In the genomic region with DNA sequence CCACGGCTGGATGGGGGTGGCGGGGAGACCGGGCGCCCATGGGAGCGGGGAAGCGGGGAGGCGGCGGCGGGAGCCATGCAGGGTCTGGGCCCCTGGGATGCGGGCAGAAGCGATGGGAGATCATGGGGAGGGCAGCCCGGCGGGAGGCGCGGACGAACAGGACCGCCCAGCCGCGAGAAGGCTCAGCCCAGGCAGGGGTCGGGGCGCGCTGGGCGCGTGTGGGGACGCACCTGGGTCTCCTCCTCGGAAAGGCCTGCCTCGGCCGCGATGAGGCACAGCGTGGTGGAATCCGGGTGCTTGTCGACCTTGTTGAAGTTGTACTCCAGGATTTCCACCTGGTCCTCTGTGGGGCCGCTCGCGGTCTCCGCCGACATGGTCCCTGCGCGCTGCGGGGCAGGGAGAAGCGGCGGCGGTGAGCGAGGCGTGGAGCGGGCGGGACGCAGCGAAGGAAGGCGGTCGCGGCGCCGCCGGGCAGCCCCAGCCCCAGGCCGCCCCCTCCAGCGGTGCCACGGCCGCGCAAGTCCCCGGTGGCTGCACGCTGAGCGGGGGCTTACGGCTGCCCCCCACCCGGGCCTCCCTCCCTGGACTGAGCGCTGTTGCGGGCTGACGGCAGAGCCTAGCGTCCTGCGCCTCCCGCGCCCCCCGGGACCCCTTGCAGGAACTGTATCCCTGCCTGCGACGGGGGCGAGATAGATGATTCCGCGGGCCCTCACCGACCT, we compare ENCODE assay signal across 8 cellular contexts. TPM values are rescaled to one million over a fixed set of nuclear protein-coding genes. Genes with fewer than 3 reads are reported as not detected.
DNase-seq lines count a peak whose midpoint lies in the region; ATAC-seq and TF ChIP-seq lines count a peak whose summit lies in the region.

No MANE protein-coding gene starts in this region.

- H3K9ac ChIP-seq in SU-DHL-6 (ENCODE audit: low read length) (peak overlapping the region; percentile 41), colonic mucosa (ENCODE audit: low read depth in 2 of 2, low read length in 2 of 2) (peak overlapping the region in 1 of 2 donors; percentile 18)

- H3K4me2 ChIP-seq in SU-DHL-6 (ENCODE audit: low read depth, low read length, poor library complexity, severe bottlenecking) = peak overlapping the region; percentile 53

- no peaks in the 10 kb centered on the region for H3K36me3 ChIP-seq in SU-DHL-6 (ENCODE audit: low read length)
- H3K36me3 ChIP-seq in colonic mucosa = no peaks in the 10 kb centered on the region
- peaks cover 6% of the 10 kb centered on the region for H3K36me3 ChIP-seq in lower lobe of right lung

- no peaks in the 10 kb centered on the region for H3K79me2 ChIP-seq in SU-DHL-6 (ENCODE audit: insufficient read depth, low read length)

- intact Hi-C loops in colonic mucosa (cut with DNase I) = no loop called here
- intact Hi-C loops in lower lobe of right lung (cut with DNase I) = no loop called here

- peaks cover 30% of the 10 kb centered on the region for H3K36me3 Mint-ChIP-seq in stimulated activated naive CD8-positive, alpha-beta T cell treated with anti-CD3 and anti-CD28 coated beads, Interleukin-15, Interleukin-2, amounts not matched to agents 100 ng/mL and 50 ng/mL, for 24 hours (ENCODE audit: low read depth)

- no peaks in the 10 kb centered on the region for H3F3A ChIP-seq in SU-DHL-6 (ENCODE audit: insufficient read depth)

- DNase-seq in GM10266 (ENCODE audit: extremely low spot score) = peak; percentile 54
- no peak for DNase-seq in colonic mucosa
- DNase-seq in lower lobe of right lung = no peak
- DNase-seq in NCI-H2081 treated with DMSO at 0.1 percent for 48 hours (lab: John Stamatoyannopoulos, UW) = no peak
- no peak for DNase-seq in GF-D8 (lab: John Stamatoyannopoulos, UW)
- no peak for DNase-seq in NCI-H2029 treated with DMSO at 0.1 percent for 48 hours (lab: John Stamatoyannopoulos, UW)

- peaks cover 68% of the 10 kb centered on the region for H3K4me1 Mint-ChIP-seq in stimulated activated naive CD8-positive, alpha-beta T cell treated with anti-CD3 and anti-CD28 coated beads, Interleukin-15, Interleukin-2, amounts not matched to agents 100 ng/mL and 50 ng/mL, for 24 hours (ENCODE audit: low read depth)

- peak overlapping the region; percentile 45 for H3K4me3 ChIP-seq in SU-DHL-6 (ENCODE audit: insufficient read depth, low read length, poor library complexity, severe bottlenecking)
- H3K4me3 ChIP-seq in colonic mucosa = peak overlapping the region; percentile 45
- H3K4me3 ChIP-seq in lower lobe of right lung = peak overlapping the region; percentile 56

- H3K27ac ChIP-seq in SU-DHL-6 (ENCODE audit: low read depth, low read length) (no peak overlapping the region), colonic mucosa (peak overlapping the region; percentile 50), lower lobe of right lung (peak overlapping the region; percentile 67)

- no peaks in the 10 kb centered on the region for H3K9me3 ChIP-seq in SU-DHL-6 (ENCODE audit: insufficient read depth, low read length)
- no peaks in the 10 kb centered on the region for H3K9me3 ChIP-seq in colonic mucosa
- no peaks in the 10 kb centered on the region for H3K9me3 ChIP-seq in lower lobe of right lung

- H3K27me3 Mint-ChIP-seq in stimulated activated naive CD8-positive, alpha-beta T cell treated with anti-CD3 and anti-CD28 coated beads, Interleukin-15, Interleukin-2, amounts not matched to agents 100 ng/mL and 50 ng/mL, for 24 hours = peaks cover 16% of the 10 kb centered on the region

- peaks cover 5% of the 10 kb centered on the region for H3K4me1 ChIP-seq in colonic mucosa
- peaks cover 31% of the 10 kb centered on the region for H3K4me1 ChIP-seq in lower lobe of right lung

- no peak for TF ChIP-seq CTCF in GM10266 (IDR thresholded peaks at IDR 0.05; ENCODE audit: control insufficient read depth, insufficient read depth, low read depth, missing control alignments)
- no peak for TF ChIP-seq CTCF in SU-DHL-6 (IDR thresholded peaks at IDR 0.05; ENCODE audit: insufficient read depth, low read length, poor library complexity, severe bottlenecking)
- no peak for TF ChIP-seq CTCF in colonic mucosa (IDR thresholded peaks at IDR 0.05)
- TF ChIP-seq CTCF in lower lobe of right lung (IDR thresholded peaks at IDR 0.05) = no peak

- H2AFZ ChIP-seq in SU-DHL-6 (ENCODE audit: low read depth, low read length, severe bottlenecking) = peak overlapping the region; percentile 74

- no peaks in the 10 kb centered on the region for H3K27me3 ChIP-seq in SU-DHL-6 (ENCODE audit: low read length)
- H3K27me3 ChIP-seq in colonic mucosa = peaks cover 36% of the 10 kb centered on the region
- H3K27me3 ChIP-seq in lower lobe of right lung (ENCODE audit: low read depth) = peaks cover 29% of the 10 kb centered on the region

- H3K9me2 ChIP-seq in SU-DHL-6 (replicated peaks; ENCODE audit: insufficient read depth, low read length) = no peaks in the 10 kb centered on the region

- no peaks in the 10 kb centered on the region for H3K9me3 Mint-ChIP-seq in stimulated activated naive CD8-positive, alpha-beta T cell treated with anti-CD3 and anti-CD28 coated beads, Interleukin-15, Interleukin-2, amounts not matched to agents 100 ng/mL and 50 ng/mL, for 24 hours

- H3K27ac Mint-ChIP-seq in stimulated activated naive CD8-positive, alpha-beta T cell treated with anti-CD3 and anti-CD28 coated beads, Interleukin-15, Interleukin-2, amounts not matched to agents 100 ng/mL and 50 ng/mL, for 24 hours = peak overlapping the region; percentile 95

- H3K4me3 Mint-ChIP-seq in stimulated activated naive CD8-positive, alpha-beta T cell treated with anti-CD3 and anti-CD28 coated beads, Interleukin-15, Interleukin-2, amounts not matched to agents 100 ng/mL and 50 ng/mL, for 24 hours = peak overlapping the region; percentile 94

- H4K20me1 ChIP-seq in SU-DHL-6 (ENCODE audit: low read depth, low read length) = no peaks in the 10 kb centered on the region

- ATAC-seq in lower lobe of right lung = peak; percentile 31 to 62

RNA-seq across cellular contexts. Expression of a gene that starts 25.3 kb away (rescaled TPM):
- total RNA-seq in colonic mucosa (1 to 10 TPM; 1.5 to 5.7 TPM), lower lobe of right lung (341 TPM)

Comparison
In these comparisons a context has a peak if more than half of its experiments do, and no peak if none do; other contexts are left out.
1. RNA of a gene that starts 25.3 kb away (total RNA-seq): 341 TPM in lower lobe of right lung (single experiment); 1.5 to 5.7 TPM in colonic mucosa; every median in the first group is over 10 times any median in the second.
2. Peak in every context shown above with its lines, with median percentiles within 50 percentile points of each other: H3K4me3 ChIP-seq.